In genomic region chr4:82753238-82753637, GRCh38 we compare ENCODE assay signal across 1 cellular context.
TF ChIP-seq lines count a peak whose summit lies in the region.

No MANE protein-coding gene starts in this region.

TF ChIP-seq in HepG2, 621 proteins besides CTCF, POLR2A, EP300 and RAD21:
- TF ChIP-seq PBX2 (CRISPR knock-in tag; IDR thresholded peaks at IDR 0.05) = peak; percentile 72
- peak; percentile 78 for TF ChIP-seq ZFP91 (CRISPR knock-in tag; IDR thresholded peaks at IDR 0.05; ENCODE audit: borderline replicate concordance)
- TF ChIP-seq NFYC (CRISPR knock-in tag; IDR thresholded peaks at IDR 0.05) = peak; percentile 53
- no peak for TF ChIP-seq ZNF160 (CRISPR knock-in tag; IDR thresholded peaks at IDR 0.05)
- peak; percentile 72 for TF ChIP-seq SP2 (CRISPR knock-in tag; IDR thresholded peaks at IDR 0.05)
- peak; percentile 70 for TF ChIP-seq NFYB (CRISPR knock-in tag; IDR thresholded peaks at IDR 0.05)
- TF ChIP-seq U2AF2 (IDR thresholded peaks at IDR 0.05; ENCODE audit: low read depth, low read length) = no peak
